In the genomic region with DNA sequence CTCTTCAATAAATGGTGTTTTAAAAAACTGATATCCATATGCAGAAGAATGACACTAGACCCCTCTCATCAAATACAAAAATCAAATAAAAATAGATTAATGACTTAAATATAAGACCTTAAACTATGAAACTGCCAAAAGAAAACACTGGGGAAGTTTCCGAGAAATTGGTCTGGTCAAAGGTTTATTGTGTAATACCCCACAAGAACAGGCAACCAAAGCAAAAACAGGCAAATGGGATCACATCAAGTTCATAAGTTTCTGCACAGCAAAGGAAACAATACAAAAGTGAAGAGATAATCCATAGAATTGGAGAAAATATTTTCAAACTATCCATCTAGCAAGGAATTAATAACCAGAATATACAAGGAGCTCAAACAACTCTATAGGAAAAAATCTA, we compare ENCODE assay signal across 28 cellular contexts.
"Had no signal": no experiment of that assay in that cellular context is flagged by ENCODE, and none has a peak within 500 bp of the region (broad histone marks: within the 10 kb centered on the region; RNA-seq: fewer than 3 reads in every experiment).

No MANE protein-coding gene starts in this region.

- DNase-seq: activated CD4-positive, alpha-beta T cell treated with anti-CD3 and anti-CD28 coated beads for 1 hour; activated CD4-positive, alpha-beta T cell treated with anti-CD3 and anti-CD28 coated beads for 4 hours; activated CD4-positive, alpha-beta T cell treated with anti-CD3 and anti-CD28 coated beads, Interleukin-2, amount 50 U/mL, for 1 hour; activated CD4-positive, alpha-beta T cell treated with anti-CD3 and anti-CD28 coated beads, Interleukin-2, amount 50 U/mL, for 48 hours; activated CD8-positive, alpha-beta memory T cell treated with anti-CD3 and anti-CD28 coated beads for 24 hours; activated CD8-positive, alpha-beta T cell treated with anti-CD3 and anti-CD28 coated beads for 36 hours; activated effector memory CD4-positive, alpha-beta T cell treated with Interleukin-2 at 50 U/mL for 16 hours; activated naive CD4-positive, alpha-beta T cell treated with anti-CD3 and anti-CD28 coated beads for 36 hours; activated naive CD8-positive, alpha-beta T cell treated with anti-CD3 and anti-CD28 coated beads for 36 hours; activated T-cell treated with anti-CD3 and anti-CD28 coated beads, Interleukin-2, amount 50 U/mL, for 4 hours; central memory CD4-positive, alpha-beta T cell; cerebellar nuclear complex; colonic mucosa; effector CD8-positive, alpha-beta T cell; esophagus squamous epithelium; foreskin melanocyte; heart right ventricle; T-helper 1 cell; T-helper 17 cell; T1000 had no signal

- H3K27ac ChIP-seq: ascending aorta, breast epithelium, cardiac muscle cell, colonic mucosa, epithelial cell of prostate, esophagus squamous epithelium, gastroesophageal sphincter, heart right ventricle, VCaP had no signal

- H3K36me3 ChIP-seq: ascending aorta, breast epithelium, cardiac muscle cell, colonic mucosa, esophagus squamous epithelium, gastroesophageal sphincter, heart right ventricle had no signal

- H3K27me3 ChIP-seq: ascending aorta, breast epithelium, cardiac muscle cell, colonic mucosa, esophagus squamous epithelium, gastroesophageal sphincter, heart right ventricle had no signal

- ATAC-seq: activated CD8-positive, alpha-beta T cell treated with anti-CD3 and anti-CD28 coated beads for 36 hours; activated T-cell treated with anti-CD3 and anti-CD28 coated beads, Interleukin-2, amount 50 U/mL, for 4 hours; activated T-helper 17 cell treated with anti-CD3 and anti-CD28 coated beads, Interleukin-2, amount 50 U/mL, for 72 hours; gastroesophageal sphincter; heart right ventricle; T-helper 17 cell; WTC11 had no signal

- H3K4me1 ChIP-seq: ascending aorta, breast epithelium, colonic mucosa, gastroesophageal sphincter had no signal

- H3K9me3 ChIP-seq: ascending aorta, breast epithelium, colonic mucosa, esophagus squamous epithelium, gastroesophageal sphincter, heart right ventricle had no signal

- H3K4me3 ChIP-seq: ascending aorta, breast epithelium, cardiac muscle cell, colonic mucosa, esophagus squamous epithelium, gastroesophageal sphincter, heart right ventricle had no signal
